In the genomic region with DNA sequence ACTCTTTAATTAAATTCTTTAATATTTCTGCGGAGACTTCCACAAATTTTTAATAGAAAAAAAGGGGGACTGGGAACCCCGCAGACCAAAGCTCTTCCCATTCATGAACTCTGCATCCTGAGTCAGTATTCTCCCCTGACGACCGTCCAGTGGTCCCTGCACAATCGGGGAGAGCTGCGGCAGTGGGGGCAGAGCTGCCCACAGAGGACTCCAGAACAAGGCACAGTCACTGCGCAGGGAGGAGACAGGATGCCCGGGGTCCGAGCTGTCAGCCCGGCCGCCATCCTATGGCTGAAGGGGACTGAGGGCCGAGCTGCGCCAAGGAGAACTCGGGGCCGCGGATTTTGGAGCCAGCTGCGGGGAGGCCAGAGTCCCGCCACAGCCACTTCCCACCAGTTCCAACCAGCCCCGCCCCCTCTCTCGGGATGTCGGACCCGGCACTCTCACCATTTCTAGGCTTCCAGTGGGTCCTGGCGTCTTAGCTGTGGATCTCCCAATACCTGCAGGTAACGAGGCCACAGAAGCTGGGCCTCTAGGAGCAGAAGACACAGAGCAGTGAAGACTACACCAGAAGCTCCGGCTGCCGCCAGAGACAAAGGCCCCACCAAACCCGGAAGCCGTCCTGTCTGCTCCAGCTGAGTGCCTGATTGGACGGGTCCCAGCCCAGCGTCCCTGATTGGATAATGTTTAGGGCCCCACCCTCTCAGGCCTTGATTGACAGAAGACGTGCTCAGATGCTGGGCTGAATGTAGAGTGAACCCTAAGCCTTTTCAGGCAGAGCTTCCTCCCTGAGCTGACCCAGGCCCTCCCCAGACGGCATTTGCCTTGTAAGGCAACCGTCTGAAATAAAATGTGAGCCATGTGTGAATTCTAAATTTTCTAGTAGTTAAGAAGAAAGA, we compare ENCODE assay signal across 8 cellular contexts. TPM values are rescaled to one million over a fixed set of nuclear protein-coding genes. Genes with fewer than 3 reads are reported as not detected.
DNase-seq lines count a peak whose midpoint lies in the region; ATAC-seq, FAIRE-seq and TF ChIP-seq lines count a peak whose summit lies in the region.

A gene with protein sequence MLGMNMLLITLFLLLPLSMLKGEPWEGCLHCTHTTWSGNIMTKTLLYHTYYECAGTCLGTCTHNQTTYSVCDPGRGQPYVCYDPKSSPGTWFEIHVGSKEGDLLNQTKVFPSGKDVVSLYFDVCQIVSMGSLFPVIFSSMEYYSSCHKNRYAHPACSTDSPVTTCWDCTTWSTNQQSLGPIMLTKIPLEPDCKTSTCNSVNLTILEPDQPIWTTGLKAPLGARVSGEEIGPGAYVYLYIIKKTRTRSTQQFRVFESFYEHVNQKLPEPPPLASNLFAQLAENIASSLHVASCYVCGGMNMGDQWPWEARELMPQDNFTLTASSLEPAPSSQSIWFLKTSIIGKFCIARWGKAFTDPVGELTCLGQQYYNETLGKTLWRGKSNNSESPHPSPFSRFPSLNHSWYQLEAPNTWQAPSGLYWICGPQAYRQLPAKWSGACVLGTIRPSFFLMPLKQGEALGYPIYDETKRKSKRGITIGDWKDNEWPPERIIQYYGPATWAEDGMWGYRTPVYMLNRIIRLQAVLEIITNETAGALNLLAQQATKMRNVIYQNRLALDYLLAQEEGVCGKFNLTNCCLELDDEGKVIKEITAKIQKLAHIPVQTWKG (minus strand): TSS at position 594 of the 899 bp plus-strand sequence. CDS start 13,661 bp downstream, outside the sequence.

- peak within 1 kb of the TSS; percentile 96 for H3K4me3 ChIP-seq in epithelial cell of proximal tubule (ENCODE audit: low read depth, low read length)

- peak; percentile 100 for ATAC-seq in GM21515 (IDR thresholded peaks at IDR 0.05; ENCODE audit: unreplicated experiment)

- no peak for FAIRE-seq in D721Med (lab: Jason Lieb, UNC)

- peak; percentile 78 for DNase-seq in D721Med (ENCODE audit: insufficient read length, low spot score)
- DNase-seq in HuH-7 (ENCODE audit: low spot score) = peak; percentile 96
- DNase-seq in OCI-M1 (lab: John Stamatoyannopoulos, UW) = peak; percentile 100
- DNase-seq in activated T-cell treated with anti-CD3 and anti-CD28 coated beads for 48 hours (ENCODE audit: low read depth) = peak; percentile 86
- peak; percentile 58 for DNase-seq in epithelial cell of proximal tubule (ENCODE audit: low read depth)
- peak; percentile 98 for DNase-seq in mucosa of gallbladder (ENCODE audit: low spot score)
- DNase-seq in stimulated activated CD8-positive, alpha-beta memory T cell treated with anti-CD3 and anti-CD28 coated beads, Interleukin-4, amount 100 ng/mL, for 4 hours (ENCODE audit: low read depth in 2 of 2, low spot score in 1 of 2) = peak; percentile 79 to 81

- TF ChIP-seq CTCF in D721Med (IDR thresholded peaks at IDR 0.05; ENCODE audit: insufficient read depth, missing control alignments) = no peak
- TF ChIP-seq CTCF in epithelial cell of proximal tubule (conservative IDR thresholded peaks at IDR 0.05; ENCODE audit: low read depth, low read length) = no peak

RNA-seq across cellular contexts. Expression of the gene that starts here (rescaled TPM):
- 9.7 and 11.0 TPM in 2 replicates for total RNA-seq in epithelial cell of proximal tubule
- total RNA-seq in mucosa of gallbladder = 38.7 TPM

Comparison
In these comparisons a context has a peak if more than half of its experiments do, and no peak if none do; other contexts are left out.
1. Peak in every context shown above with its lines: DNase-seq, ATAC-seq and H3K4me3 ChIP-seq.